1 cellular context compared by ENCODE assay signal in the genomic region with DNA sequence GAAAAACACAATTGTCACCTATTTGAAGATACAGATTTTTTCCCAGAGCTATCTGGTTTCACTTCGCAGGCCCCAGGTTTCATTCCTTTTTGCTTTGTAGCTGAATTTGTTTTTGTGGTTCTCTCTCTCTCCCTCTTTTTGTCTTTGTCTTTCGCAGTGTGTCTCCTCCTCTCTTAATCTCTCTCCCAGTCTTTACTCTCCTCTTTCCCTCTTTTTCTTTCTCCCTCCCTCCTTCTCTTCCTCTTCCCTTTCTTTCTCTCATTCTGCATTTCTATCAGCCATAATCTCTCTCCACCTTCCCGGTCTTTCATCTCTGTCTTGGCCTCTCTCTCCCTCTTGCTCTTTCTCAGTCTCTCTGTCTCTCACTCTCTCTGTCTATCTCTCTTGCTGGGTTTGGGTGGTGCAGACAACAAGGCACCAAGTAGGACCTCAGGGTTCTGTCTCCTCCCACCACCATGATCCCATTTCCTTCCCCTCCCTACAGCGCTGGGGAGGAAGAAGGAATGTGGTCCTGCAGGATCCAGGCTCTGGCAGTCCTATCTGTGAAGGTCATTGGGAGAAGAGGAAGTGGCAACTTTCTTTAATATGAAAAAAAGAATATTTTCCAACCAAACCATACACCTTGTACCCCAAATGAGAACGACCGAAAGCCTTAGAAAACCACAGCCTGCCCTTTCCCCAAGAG.
A peak's percentile ranks its signal among the peaks of the same experiment; 100 is the strongest.
TF ChIP-seq lines count a peak whose summit lies in the region.

No MANE protein-coding gene starts in this region.

TF ChIP-seq in HepG2, 621 proteins besides CTCF, POLR2A, EP300 and RAD21 (continued from another document):
- TF ChIP-seq NONO (IDR thresholded peaks at IDR 0.05) (0 out of 2 replicates have a peak, but pooled peaks have one; percentile 72), NONO (CRISPR knock-in tag; conservative IDR thresholded peaks at IDR 0.05) (no peak), TSC22D2 (CRISPR knock-in tag; IDR thresholded peaks at IDR 0.05; ENCODE audit: borderline replicate concordance) (no peak), ZNF382 (CRISPR knock-in tag; IDR thresholded peaks at IDR 0.05; ENCODE audit: borderline replicate concordance) (no peak), SMAD9 (CRISPR knock-in tag; IDR thresholded peaks at IDR 0.05) (no peak), ZNF207 (IDR thresholded peaks at IDR 0.05; ENCODE audit: borderline replicate concordance) (no peak)
- TF ChIP-seq, protein P1, sequence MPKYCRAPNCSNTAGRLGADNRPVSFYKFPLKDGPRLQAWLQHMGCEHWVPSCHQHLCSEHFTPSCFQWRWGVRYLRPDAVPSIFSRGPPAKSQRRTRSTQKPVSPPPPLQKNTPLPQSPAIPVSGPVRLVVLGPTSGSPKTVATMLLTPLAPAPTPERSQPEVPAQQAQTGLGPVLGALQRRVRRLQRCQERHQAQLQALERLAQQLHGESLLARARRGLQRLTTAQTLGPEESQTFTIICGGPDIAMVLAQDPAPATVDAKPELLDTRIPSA (CRISPR knock-in tag; IDR thresholded peaks at IDR 0.05; ENCODE audit: borderline replicate concordance), result no peak
